In the genomic region with DNA sequence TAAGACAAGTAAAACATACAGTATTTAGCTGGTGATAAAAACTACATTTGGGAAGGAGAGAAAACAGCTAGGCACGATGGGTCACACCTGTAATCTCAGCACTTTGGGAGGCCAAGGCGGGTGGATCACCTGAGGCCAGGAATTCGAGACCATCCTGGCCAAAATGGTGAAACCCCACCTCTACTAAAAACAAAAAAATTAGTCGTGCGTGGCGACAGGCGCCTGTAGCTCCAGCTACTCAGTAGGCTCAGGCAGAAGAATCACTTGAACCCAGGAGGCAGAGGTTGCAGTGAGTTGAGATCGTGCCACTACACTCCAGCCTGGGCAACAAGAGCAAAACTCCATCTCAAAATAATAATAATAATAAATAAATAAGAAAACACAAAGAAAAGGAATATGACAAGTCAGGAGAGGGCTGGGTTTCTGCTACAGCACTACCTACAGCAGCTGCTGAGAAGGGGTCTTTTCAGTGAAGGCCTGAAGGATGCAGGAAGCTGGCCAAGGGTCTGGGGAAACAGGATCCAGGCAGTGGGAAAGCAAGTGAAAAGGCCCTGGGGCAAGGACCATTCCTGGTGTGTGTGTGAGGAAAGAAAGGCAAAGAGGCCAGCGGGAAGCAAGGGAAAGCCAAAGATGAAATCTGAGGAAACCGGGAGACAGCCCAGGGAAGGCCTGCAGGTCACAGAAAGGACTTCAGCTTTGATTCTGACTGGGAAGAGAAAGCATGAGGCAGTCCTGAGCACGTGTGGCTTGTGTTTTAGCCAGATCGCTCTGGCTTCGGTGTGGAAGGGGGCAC, we compare ENCODE assay signal across 19 cellular contexts. TPM values are rescaled to one million over a fixed set of nuclear protein-coding genes. Genes with fewer than 3 reads are reported as not detected.
DNase-seq lines count a peak whose midpoint lies in the region; ATAC-seq, FAIRE-seq and TF ChIP-seq lines count a peak whose summit lies in the region.
"Had no signal": no experiment of that assay in that cellular context is flagged by ENCODE, and none has a peak within 500 bp of the region (broad histone marks: within the 10 kb centered on the region; RNA-seq: fewer than 3 reads in every experiment).

No MANE protein-coding gene starts in this region.

- no peaks in the 10 kb centered on the region for H3K27me3 Mint-ChIP-seq in CD8-positive, alpha-beta memory T cell
- H3K27me3 Mint-ChIP-seq in brain = peaks cover 3% of the 10 kb centered on the region
- no peaks in the 10 kb centered on the region for H3K27me3 Mint-ChIP-seq in naive thymus-derived CD8-positive, alpha-beta T cell
- H3K27me3 Mint-ChIP-seq: activated CD4-positive, alpha-beta T cell treated with anti-CD3 and anti-CD28 coated beads, Interleukin-2, amount 10 ng/mL, durations not matched to agents 7 days and 5 days had no signal

- H3K4me2 ChIP-seq in BLaER1 treated with 17β-estradiol and CSF1 and Interleukin-3, amounts not matched to agents 10 nM and 100 nM = peak overlapping the region; percentile 30 to 79 (median 61); a peak in 21 of 22 replicates

- no peak for DNase-seq in CD8-positive, alpha-beta memory T cell
- DNase-seq in naive thymus-derived CD8-positive, alpha-beta T cell = no peak
- DNase-seq in small intestine (no peak), erythroblast (lab: John Stamatoyannopoulos, UW) (no peak), NCI-H2171 treated with DMSO at 0.1 percent for 48 hours (lab: John Stamatoyannopoulos, UW) (no peak)
- no peak for DNase-seq in stimulated activated CD4-positive, alpha-beta T cell treated with anti-CD3 and anti-CD28 coated beads, Interleukin-15, amount 100 ng/mL, for 24 hours
- DNase-seq: activated CD4-positive, alpha-beta T cell treated with anti-CD3 and anti-CD28 coated beads, Interleukin-2, amount 10 ng/mL, durations not matched to agents 7 days and 5 days; activated CD8-positive, alpha-beta memory T cell treated with anti-CD3 and anti-CD28 coated beads, Interleukin-2, amount 50 U/mL, for 4 hours; activated gamma-delta T cell; Calu3; Kasumi-1; midbrain; NCI-H1092 treated with DMSO at 0.1 percent for 48 hours; NCI-H524 treated with DMSO at 0.1 percent for 48 hours; testis had no signal

- H3K27ac Mint-ChIP-seq in CD8-positive, alpha-beta memory T cell = peak overlapping the region in 5 of 8 donors; percentile 8 to 81 (median 35)
- peak overlapping the region in 4 of 5 experiments; percentile 5 to 80 (median 34) for H3K27ac Mint-ChIP-seq in brain
- peak overlapping the region in 8 of 10 donors; percentile 18 to 77 (median 55) for H3K27ac Mint-ChIP-seq in naive thymus-derived CD8-positive, alpha-beta T cell
- H3K27ac Mint-ChIP-seq: activated CD4-positive, alpha-beta T cell treated with anti-CD3 and anti-CD28 coated beads, Interleukin-2, amount 10 ng/mL, durations not matched to agents 7 days and 5 days had no signal

- H3K9ac ChIP-seq in BLaER1 treated with 17β-estradiol and CSF1 and Interleukin-3, amounts not matched to agents 10 nM and 100 nM = peak overlapping the region in 8 of 11 experiments; percentile 8 to 37 (median 14); a peak in 9 of 22 replicates

- 89 to 92% (median 89%) methylated on average over 13 of the region's 13 CpGs for WGBS in small intestine, 3 donors

- FAIRE-seq in small intestine (lab: Jason Lieb, UNC) = no peak
- FAIRE-seq: TTC549 had no signal

- H3K4me3 ChIP-seq in BLaER1 treated with 17β-estradiol and CSF1 and Interleukin-3, amounts not matched to agents 10 nM and 100 nM = no peak overlapping the region
- H3K4me3 ChIP-seq in CD8-positive, alpha-beta memory T cell (ENCODE audit: low read length) = no peak overlapping the region
- H3K4me3 ChIP-seq in small intestine (ENCODE audit: low read depth in 1 of 2, low read length in 2 of 2) = no peak overlapping the region
- H3K4me3 ChIP-seq: testis had no signal

- no peaks in the 10 kb centered on the region for H3K9me3 Mint-ChIP-seq in CD8-positive, alpha-beta memory T cell
- no peaks in the 10 kb centered on the region for H3K9me3 Mint-ChIP-seq in brain
- H3K9me3 Mint-ChIP-seq in naive thymus-derived CD8-positive, alpha-beta T cell = no peaks in the 10 kb centered on the region
- H3K9me3 Mint-ChIP-seq: activated CD4-positive, alpha-beta T cell treated with anti-CD3 and anti-CD28 coated beads, Interleukin-2, amount 10 ng/mL, durations not matched to agents 7 days and 5 days had no signal

- ATAC-seq in naive thymus-derived CD8-positive, alpha-beta T cell = no peak

- H3K27me3 ChIP-seq in BLaER1 treated with 17β-estradiol and CSF1 and Interleukin-3, amounts not matched to agents 10 nM and 100 nM = no peaks in the 10 kb centered on the region
- H3K27me3 ChIP-seq in CD8-positive, alpha-beta memory T cell (ENCODE audit: insufficient read depth, low read length, poor library complexity, severe bottlenecking) = no peaks in the 10 kb centered on the region
- no peaks in the 10 kb centered on the region for H3K27me3 ChIP-seq in small intestine (ENCODE audit: control insufficient read depth in 2 of 2, insufficient read depth in 2 of 2, low read length in 2 of 2)
- H3K27me3 ChIP-seq: testis had no signal

- H3K9me3 ChIP-seq in BLaER1 treated with 17β-estradiol and CSF1 and Interleukin-3, amounts not matched to agents 10 nM and 100 nM (replicated peaks in 1 of 11) = no peaks in the 10 kb centered on the region
- no peaks in the 10 kb centered on the region for H3K9me3 ChIP-seq in CD8-positive, alpha-beta memory T cell (ENCODE audit: low read length)
- H3K9me3 ChIP-seq in small intestine (ENCODE audit: control insufficient read depth, low read depth) = no peaks in the 10 kb centered on the region
- H3K9me3 ChIP-seq: testis had no signal

- H3K36me3 Mint-ChIP-seq in CD8-positive, alpha-beta memory T cell = peaks cover 0 to 64% (median 19%) of the 10 kb centered on the region in 3 donors
- peaks cover 31% of the 10 kb centered on the region for H3K36me3 Mint-ChIP-seq in brain
- H3K36me3 Mint-ChIP-seq in naive thymus-derived CD8-positive, alpha-beta T cell = peaks cover 0 to 55% (median 0%) of the 10 kb centered on the region in 3 donors

- peaks cover 61 to 88% (median 82%) of the 10 kb centered on the region in 3 donors for H3K4me1 Mint-ChIP-seq in CD8-positive, alpha-beta memory T cell
- H3K4me1 Mint-ChIP-seq in brain = peaks cover 38% of the 10 kb centered on the region
- H3K4me1 Mint-ChIP-seq in naive thymus-derived CD8-positive, alpha-beta T cell = peaks cover 38 to 77% (median 70%) of the 10 kb centered on the region in 4 donors

- H3K4me1 ChIP-seq in BLaER1 treated with 17β-estradiol and CSF1 and Interleukin-3, amounts not matched to agents 10 nM and 100 nM = peaks cover 19 to 65% (median 47%) of the 10 kb centered on the region in 10 experiments
- peaks cover 9% of the 10 kb centered on the region for H3K4me1 ChIP-seq in CD8-positive, alpha-beta memory T cell (ENCODE audit: insufficient read depth, low read length)
- no peaks in the 10 kb centered on the region for H3K4me1 ChIP-seq in small intestine (ENCODE audit: control insufficient read depth in 2 of 2, insufficient read depth in 1 of 2, low read depth in 1 of 2, low read length in 1 of 2)

- no peak for TF ChIP-seq CTCF in brain (conservative IDR thresholded peaks at IDR 0.05)

- TF ChIP-seq POLR2A in erythroblast (IDR thresholded peaks at IDR 0.05; ENCODE audit: low read length) = no peak

- CTCF ChIA-PET in CD8-positive, alpha-beta memory T cell (lab: Charles Lee) = interaction anchor here (1.0 to 3.4 kb wide), 3 partner anchors 10 to 81 kb away, joined by 3 to 11 read pairs (median 3); a partner anchor contains a TSS

- H3K4me3 Mint-ChIP-seq in CD8-positive, alpha-beta memory T cell = peak overlapping the region in 1 of 7 donors; percentile 6
- H3K4me3 Mint-ChIP-seq in brain = no peak overlapping the region
- peak overlapping the region in 2 of 10 donors; percentile 10 to 22 for H3K4me3 Mint-ChIP-seq in naive thymus-derived CD8-positive, alpha-beta T cell
- H3K4me3 Mint-ChIP-seq: activated CD4-positive, alpha-beta T cell treated with anti-CD3 and anti-CD28 coated beads, Interleukin-2, amount 10 ng/mL, durations not matched to agents 7 days and 5 days had no signal

- POLR2A ChIA-PET in CD8-positive, alpha-beta memory T cell (lab: Charles Lee) = no interaction called here
- POLR2A ChIA-PET in naive thymus-derived CD8-positive, alpha-beta T cell (lab: Charles Lee) = interaction anchor here (1.9 kb wide), 1 partner anchor 11 kb away, joined by 5 read pairs; a partner anchor contains a TSS

- H3K36me3 ChIP-seq in BLaER1 treated with 17β-estradiol and CSF1 and Interleukin-3, amounts not matched to agents 10 nM and 100 nM = peaks cover 23 to 61% (median 47%) of the 10 kb centered on the region in 11 experiments
- peaks cover 17% of the 10 kb centered on the region for H3K36me3 ChIP-seq in CD8-positive, alpha-beta memory T cell (ENCODE audit: insufficient read depth, low read length)
- peaks cover 0 to 7% of the 10 kb centered on the region in 2 donors for H3K36me3 ChIP-seq in small intestine (ENCODE audit: control insufficient read depth in 2 of 2, insufficient read depth in 2 of 2, low read length in 2 of 2)

- peaks cover 98 to 100% (median 100%) of the 10 kb centered on the region in 11 experiments for H4K20me1 ChIP-seq in BLaER1 treated with 17β-estradiol and CSF1 and Interleukin-3, amounts not matched to agents 10 nM and 100 nM

- peak overlapping the region in 1 of 11 experiments; percentile 4; a peak in 2 of 22 replicates for H3K27ac ChIP-seq in BLaER1 treated with 17β-estradiol and CSF1 and Interleukin-3, amounts not matched to agents 10 nM and 100 nM
- H3K27ac ChIP-seq in CD8-positive, alpha-beta memory T cell (ENCODE audit: low read depth, low read length) = no peak overlapping the region
- no peak overlapping the region for H3K27ac ChIP-seq in small intestine (ENCODE audit: low read depth in 1 of 2, low read length in 1 of 2)
- H3K27ac ChIP-seq: testis had no signal

RNA-seq across cellular contexts. Expression of a gene that starts 10.6 kb away (rescaled TPM):
- 10 to 100 TPM; 38.3 to 45.0 TPM for total RNA-seq in CD8-positive, alpha-beta memory T cell
- 64.7 TPM for polyA plus RNA-seq in CD8-positive, alpha-beta memory T cell
- polyA plus RNA-seq in brain (ENCODE audit: insufficient read depth, low read depth, low replicate concordance) (71.6 TPM), small intestine (10 to 100 TPM; 24.0 to 40.9 (median 30.4) TPM)
- total RNA-seq in naive thymus-derived CD8-positive, alpha-beta T cell = 100 to 1,000 TPM; 141 to 150 TPM
- polyA plus RNA-seq in naive thymus-derived CD8-positive, alpha-beta T cell = 10 to 100 TPM; 50.9 to 71.4 (median 51.2) TPM

RNA-seq across cellular contexts. Expression of a gene that starts 38.8 kb away (rescaled TPM):
- total RNA-seq in CD8-positive, alpha-beta memory T cell = 10 to 100 TPM; 13.5 to 15.2 TPM
- 7.0 TPM for polyA plus RNA-seq in CD8-positive, alpha-beta memory T cell
- polyA plus RNA-seq in brain (ENCODE audit: insufficient read depth, low read depth, low replicate concordance) (30.0 TPM), small intestine (10 to 100 TPM in 1 of 3 donors, 1 to 10 TPM in 2; 7.1 to 11.3 (median 9.4) TPM)
- total RNA-seq in naive thymus-derived CD8-positive, alpha-beta T cell = 10 to 100 TPM; 23.6 to 24.8 TPM
- polyA plus RNA-seq in naive thymus-derived CD8-positive, alpha-beta T cell = 10 to 100 TPM in 2 of 3 donors, 1 to 10 TPM in 1; 8.4 to 14.7 (median 14.2) TPM

RNA-seq across cellular contexts. Expression of a gene that starts 39.0 kb away (rescaled TPM):
- total RNA-seq in CD8-positive, alpha-beta memory T cell = under 1 TPM in 1 of 2 experiments, not detected in 1; 0.31 TPM
- polyA plus RNA-seq in CD8-positive, alpha-beta memory T cell = 1.5 TPM
- polyA plus RNA-seq in brain (ENCODE audit: insufficient read depth, low read depth, low replicate concordance) (0.53 TPM), small intestine (1 to 10 TPM in 1 of 3 donors, under 1 TPM in 1, not detected in 1; 0.72 to 2.0 TPM)
- under 1 TPM; 0.18 to 0.19 TPM for total RNA-seq in naive thymus-derived CD8-positive, alpha-beta T cell
- polyA plus RNA-seq in naive thymus-derived CD8-positive, alpha-beta T cell = under 1 TPM in 2 of 3 donors, not detected in 1; 0.08 to 0.98 TPM
- total RNA-seq: Calu3, HT1080 had no signal
